ENCODE assay signal across 8 cellular contexts in genomic region chr10:70381491-70382421, GRCh38. TPM values are rescaled to one million over a fixed set of nuclear protein-coding genes. Genes with fewer than 3 reads are reported as not detected.
DNase-seq lines count a peak whose midpoint lies in the region; ATAC-seq, FAIRE-seq and TF ChIP-seq lines count a peak whose summit lies in the region.

No MANE protein-coding gene starts in this region.

- peaks cover 11% of the 10 kb centered on the region for H3K4me1 Mint-ChIP-seq in T-helper 17 cell

- no TSS peak for BruUV-seq in HepG2 (replicated peaks; lab: Mats Ljungman, UMichigan)

- H3K79me2 ChIP-seq in DND-41 (ENCODE audit: insufficient read depth, low read length) (peaks cover 54% of the 10 kb centered on the region), HepG2 (ENCODE audit: insufficient read depth, low read length) (no peaks in the 10 kb centered on the region)

- peak overlapping the region; percentile 99 for H2AFZ ChIP-seq in DND-41 (ENCODE audit: low read depth, low read length)
- peak overlapping the region; percentile 29 for H2AFZ ChIP-seq in HepG2 (ENCODE audit: low read length)

- H3K36me3 ChIP-seq in DND-41 (ENCODE audit: insufficient read depth, low read length) (peaks cover 11% of the 10 kb centered on the region), HepG2 (replicated peaks in 1 of 2; ENCODE audit: control insufficient read depth in 1 of 2, insufficient read depth in 2 of 2, low read length in 2 of 2) (no peaks in the 10 kb centered on the region)

- intact Hi-C loops in HepG2 (cut with micrococcal nuclease; ENCODE audit: unreplicated experiment): loop anchor here (2.0 to 5.0 kb wide), 3 partner anchors 21 to 159 kb away; no protein-coding TSS in a partner anchor

- ATAC-seq in DND-41 (ENCODE audit: insufficient read depth, low read depth) (peak; percentile 63), GM21447 (IDR thresholded peaks at IDR 0.05; ENCODE audit: unreplicated experiment) (peak; percentile 43), T-helper 17 cell (peak; percentile 47), HepG2 (peak; percentile 49)

- TF ChIP-seq RAD21 in HepG2 (CRISPR knock-in tag; IDR thresholded peaks at IDR 0.05): no peak

- H3K27me3 ChIP-seq in DND-41 (ENCODE audit: insufficient read depth, low read length, poor library complexity): no peaks in the 10 kb centered on the region
- H3K27me3 ChIP-seq in HepG2 (ENCODE audit: control insufficient read depth in 1 of 2, insufficient read depth in 2 of 2, low read length in 2 of 2): peaks cover 2 to 23% of the 10 kb centered on the region in 2 experiments; a peak in 3 of 5 replicates

- peak overlapping the region; percentile 91 for H3K4me3 Mint-ChIP-seq in T-helper 17 cell

- H3K9ac ChIP-seq in DND-41 (ENCODE audit: low read depth, low read length) (peak overlapping the region; percentile 84), HepG2 (ENCODE audit: insufficient read depth, low read depth, low read length) (peak overlapping the region; percentile 70)

- no peaks in the 10 kb centered on the region for H3K9me3 ChIP-seq in DND-41 (ENCODE audit: insufficient read depth, low read length, severe bottlenecking)
- no peaks in the 10 kb centered on the region for H3K9me3 ChIP-seq in T-helper 17 cell (ENCODE audit: control insufficient read depth, low read length, poor library complexity, severe bottlenecking)
- no peaks in the 10 kb centered on the region for H3K9me3 ChIP-seq in HepG2 (ENCODE audit: low read length)

- TF ChIP-seq POLR2A in HepG2 (IDR thresholded peaks at IDR 0.05; ENCODE audit: insufficient read depth in 1 of 2, low read depth in 2 of 2, low read length in 2 of 2): no peak

- TF ChIP-seq EP300 in HepG2 (IDR thresholded peaks at IDR 0.05; ENCODE audit: low read depth in 2 of 2, low read length in 2 of 2) (no peak), HepG2 (CRISPR knock-in tag; IDR thresholded peaks at IDR 0.05; ENCODE audit: borderline replicate concordance) (no peak)

- H3K27ac Mint-ChIP-seq in T-helper 17 cell: peak overlapping the region; percentile 47

- CTCF ChIA-PET in HepG2 (lab: Yijun Ruan, JAX; ENCODE audit: low intra/inter-chr PET ratio, low total read pairs): interaction anchor here (0.6 kb wide), 1 partner anchor 15 kb away, joined by 3 read pairs; no protein-coding TSS in a partner anchor

- POLR2A ChIA-PET in HepG2 (lab: Yijun Ruan, JAX): interaction anchor here (0.7 to 1.6 kb wide), 5 partner anchors 21 to 235 kb away, joined by 3 to 7 read pairs (median 4); partner anchors contain the start of genes EIF4EBP2 and TYSND1

- FAIRE-seq in HepG2 (lab: Jason Lieb, UNC): no peak

- peaks cover 7% of the 10 kb centered on the region for H3K27me3 Mint-ChIP-seq in T-helper 17 cell

- H3K27ac ChIP-seq in DND-41 (ENCODE audit: low read length) (peak overlapping the region; percentile 80), HepG2 (ENCODE audit: extremely low read length, insufficient read depth, low read length) (no peak overlapping the region)

- DNase-seq in DND-41: peak; percentile 74
- peak; percentile 32 for DNase-seq in HuH-7 (ENCODE audit: low spot score)
- peak in 1 of 3 donors; percentile 11 for DNase-seq in T-helper 17 cell
- peak; percentile 20 for DNase-seq in dedifferentiated amniotic fluid mesenchymal stem cell (ENCODE audit: extremely low spot score)
- DNase-seq in HepG2 (ENCODE audit: low spot score): no peak
- DNase-seq in stimulated activated CD8-positive, alpha-beta memory T cell treated with anti-CD3 and anti-CD28 coated beads, Interleukin-15, amount 100 ng/mL, for 24 hours (ENCODE audit: low read depth): peak; percentile 13
- no peak for DNase-seq in T1000 (lab: John Stamatoyannopoulos, UW)

- no peak for TF ChIP-seq CTCF in DND-41 (IDR thresholded peaks at IDR 0.05; ENCODE audit: borderline replicate concordance, extremely low read depth, low read length, poor library complexity, severe bottlenecking)
- no peak; the same call in 1 of the 2 replicates for TF ChIP-seq CTCF in HepG2 (CRISPR knock-in tag; IDR thresholded peaks at IDR 0.05)

- peaks cover 29% of the 10 kb centered on the region; the same call in 1 of the 2 replicates for H4K20me1 ChIP-seq in DND-41 (ENCODE audit: insufficient read depth, low read length)
- no peaks in the 10 kb centered on the region for H4K20me1 ChIP-seq in HepG2 (ENCODE audit: insufficient read depth, low read length)

- H3K4me1 ChIP-seq in DND-41 (ENCODE audit: insufficient read depth, low read length): peaks cover 29% of the 10 kb centered on the region
- H3K4me1 ChIP-seq in HepG2 (ENCODE audit: insufficient read depth, low read length): peaks cover 41% of the 10 kb centered on the region

- H3K36me3 Mint-ChIP-seq in T-helper 17 cell (ENCODE audit: low read depth): peaks cover 3% of the 10 kb centered on the region

- H3K4me2 ChIP-seq in DND-41 (ENCODE audit: insufficient read depth, low read length): peak overlapping the region; percentile 78
- H3K4me2 ChIP-seq in HepG2 (ENCODE audit: low read depth, low read length): peak overlapping the region; percentile 100

- 4% methylated on average over 10 of the region's 61 CpGs for WGBS in HepG2 (ENCODE audit: low lambda C conversion rate)

- in situ Hi-C loops in HepG2 (cut with HindIII; ENCODE audit: extremely low pct_ligation_motif_present, low pct_unique_long_range_greater_than_20kb): no loop called here

- H3K4me3 ChIP-seq in DND-41 (ENCODE audit: low read depth in 1 of 2, low read length in 2 of 2) (peak overlapping the region; percentile 70 to 94; a peak in 3 of 4 replicates), HepG2 (replicated peaks in 1 of 3; ENCODE audit: insufficient read depth in 1 of 3, low read depth in 2 of 3, low read length in 3 of 3) (peak overlapping the region; percentile 71 to 87 (median 75))

RNA-seq across cellular contexts. Expression of gene LRRC20, which starts 0.7 kb away (rescaled TPM):
- 1 to 10 TPM; 1.9 to 2.5 TPM for total RNA-seq in T-helper 17 cell
- total RNA-seq in HepG2 (2016; rRNA removed; fragmentation: Illumina TruSeq; extraction: Trizol): 37.5 and 38.6 TPM in 2 replicates
- total RNA-seq in HepG2 (2016; cell fraction: cytosol; rRNA removed; fragmentation: Illumina TruSeq; extraction: Trizol; ENCODE audit: low read depth): 7.5 and 7.6 TPM in 2 replicates
- total RNA-seq in HepG2 (2016; cell fraction: insoluble cytoplasmic fraction; rRNA removed; fragmentation: Illumina TruSeq; extraction: Trizol): 31.9 and 38.9 TPM in 2 replicates
- total RNA-seq in HepG2 (2016; cell fraction: membrane; rRNA removed; fragmentation: Illumina TruSeq; extraction: Trizol): 28.7 and 30.2 TPM in 2 replicates
- total RNA-seq in HepG2 (2016; cell fraction: nucleus; rRNA removed; fragmentation: Illumina TruSeq; extraction: Trizol): 21.0 and 21.2 TPM in 2 replicates
- polyA plus RNA-seq in HepG2 (2011; rRNA removed): 31.1 and 37.0 TPM in 2 replicates
- polyA plus RNA-seq in HepG2 (2011; cell fraction: cytosol; rRNA removed): 40.7 and 41.5 TPM in 2 replicates
- polyA plus RNA-seq in HepG2 (2011; cell fraction: nucleus; rRNA removed): 39.1 and 48.3 TPM in 2 replicates
- 20.8 and 26.7 TPM in 2 replicates for polyA plus RNA-seq in HepG2 (2012)
- polyA plus RNA-seq in HepG2 (2016; cell fraction: cytosol; fragmentation: Illumina TruSeq; extraction: Trizol; ENCODE audit: low read depth): 6.9 and 8.4 TPM in 2 replicates
- 39.8 and 43.5 TPM in 2 replicates for polyA plus RNA-seq in HepG2 (2016; cell fraction: insoluble cytoplasmic fraction; fragmentation: Illumina TruSeq; extraction: Trizol; ENCODE audit: low read depth)
- 24.8 and 26.5 TPM in 2 replicates for polyA plus RNA-seq in HepG2 (2016; cell fraction: membrane; fragmentation: Illumina TruSeq; extraction: Trizol; ENCODE audit: low read depth)
- polyA plus RNA-seq in HepG2 (2016; cell fraction: nucleus; fragmentation: Illumina TruSeq; extraction: Trizol; ENCODE audit: insufficient read depth, low read depth): 43.4 and 44.0 TPM in 2 replicates
- 8.9 and 35.0 TPM in 2 replicates for polyA minus RNA-seq in HepG2 (2011; rRNA and poly(A)+ RNA removed; ENCODE audit: low replicate concordance)
- 14.2 and 15.2 TPM in 2 replicates for polyA minus RNA-seq in HepG2 (2011; cell fraction: cytosol; rRNA and poly(A)+ RNA removed)
- polyA minus RNA-seq in HepG2 (2011; cell fraction: nucleus; rRNA and poly(A)+ RNA removed): 8.6 and 11.4 TPM in 2 replicates

RNA-seq across cellular contexts. Expression of gene EIF4EBP2, which starts 22.2 kb away (rescaled TPM):
- total RNA-seq in T-helper 17 cell: 10 to 100 TPM; 44.2 to 49.5 TPM
- total RNA-seq in HepG2 (2016; rRNA removed; fragmentation: Illumina TruSeq; extraction: Trizol): 22.0 and 38.0 TPM in 2 replicates
- total RNA-seq in HepG2 (2016; cell fraction: cytosol; rRNA removed; fragmentation: Illumina TruSeq; extraction: Trizol; ENCODE audit: low read depth): 17.2 and 19.6 TPM in 2 replicates
- 21.9 and 34.6 TPM in 2 replicates for total RNA-seq in HepG2 (2016; cell fraction: insoluble cytoplasmic fraction; rRNA removed; fragmentation: Illumina TruSeq; extraction: Trizol)
- total RNA-seq in HepG2 (2016; cell fraction: membrane; rRNA removed; fragmentation: Illumina TruSeq; extraction: Trizol): 61.0 and 70.2 TPM in 2 replicates
- total RNA-seq in HepG2 (2016; cell fraction: nucleus; rRNA removed; fragmentation: Illumina TruSeq; extraction: Trizol): 16.9 and 19.6 TPM in 2 replicates
- 15.2 and 16.9 TPM in 2 replicates for polyA plus RNA-seq in HepG2 (2011; rRNA removed)
- polyA plus RNA-seq in HepG2 (2011; cell fraction: cytosol; rRNA removed): 11.8 and 19.5 TPM in 2 replicates
- 6.5 and 9.6 TPM in 2 replicates for polyA plus RNA-seq in HepG2 (2011; cell fraction: nucleus; rRNA removed)
- 30.8 and 39.1 TPM in 2 replicates for polyA plus RNA-seq in HepG2 (2012)
- 64.7 and 66.1 TPM in 2 replicates for polyA plus RNA-seq in HepG2 (2016; cell fraction: cytosol; fragmentation: Illumina TruSeq; extraction: Trizol; ENCODE audit: low read depth)
- polyA plus RNA-seq in HepG2 (2016; cell fraction: insoluble cytoplasmic fraction; fragmentation: Illumina TruSeq; extraction: Trizol; ENCODE audit: low read depth): 46.1 and 53.1 TPM in 2 replicates
- 111 and 131 TPM in 2 replicates for polyA plus RNA-seq in HepG2 (2016; cell fraction: membrane; fragmentation: Illumina TruSeq; extraction: Trizol; ENCODE audit: low read depth)
- 25.2 TPM in 2 replicates for polyA plus RNA-seq in HepG2 (2016; cell fraction: nucleus; fragmentation: Illumina TruSeq; extraction: Trizol; ENCODE audit: insufficient read depth, low read depth)
- 19.1 and 27.4 TPM in 2 replicates for polyA minus RNA-seq in HepG2 (2011; rRNA and poly(A)+ RNA removed; ENCODE audit: low replicate concordance)
- 18.4 and 23.2 TPM in 2 replicates for polyA minus RNA-seq in HepG2 (2011; cell fraction: cytosol; rRNA and poly(A)+ RNA removed)
- 15.6 and 18.5 TPM in 2 replicates for polyA minus RNA-seq in HepG2 (2011; cell fraction: nucleus; rRNA and poly(A)+ RNA removed)

RNA-seq across cellular contexts. Expression of gene NODAL, which starts 59.7 kb away (rescaled TPM):
- total RNA-seq in T-helper 17 cell: not detected
- 0.24 TPM in 1 of 2 replicates, not detected in the other for total RNA-seq in HepG2 (2016; rRNA removed; fragmentation: Illumina TruSeq; extraction: Trizol)
- not detected in 2 replicates for total RNA-seq in HepG2 (2016; cell fraction: cytosol; rRNA removed; fragmentation: Illumina TruSeq; extraction: Trizol; ENCODE audit: low read depth)
- not detected in 2 replicates for total RNA-seq in HepG2 (2016; cell fraction: insoluble cytoplasmic fraction; rRNA removed; fragmentation: Illumina TruSeq; extraction: Trizol)
- 0.17 TPM in 1 of 2 replicates, not detected in the other for total RNA-seq in HepG2 (2016; cell fraction: membrane; rRNA removed; fragmentation: Illumina TruSeq; extraction: Trizol)
- total RNA-seq in HepG2 (2016; cell fraction: nucleus; rRNA removed; fragmentation: Illumina TruSeq; extraction: Trizol): not detected in 2 replicates
- polyA plus RNA-seq in HepG2 (2011; rRNA removed): not detected in 2 replicates
- polyA plus RNA-seq in HepG2 (2011; cell fraction: cytosol; rRNA removed): not detected in 2 replicates
- polyA plus RNA-seq in HepG2 (2011; cell fraction: nucleus; rRNA removed): not detected in 2 replicates
- polyA plus RNA-seq in HepG2 (2012): not detected in 2 replicates
- polyA plus RNA-seq in HepG2 (2016; cell fraction: cytosol; fragmentation: Illumina TruSeq; extraction: Trizol; ENCODE audit: low read depth): not detected in 2 replicates
- not detected in 2 replicates for polyA plus RNA-seq in HepG2 (2016; cell fraction: insoluble cytoplasmic fraction; fragmentation: Illumina TruSeq; extraction: Trizol; ENCODE audit: low read depth)
- not detected in 2 replicates for polyA plus RNA-seq in HepG2 (2016; cell fraction: membrane; fragmentation: Illumina TruSeq; extraction: Trizol; ENCODE audit: low read depth)
- polyA plus RNA-seq in HepG2 (2016; cell fraction: nucleus; fragmentation: Illumina TruSeq; extraction: Trizol; ENCODE audit: insufficient read depth, low read depth): not detected in 2 replicates
- polyA minus RNA-seq in HepG2 (2011; rRNA and poly(A)+ RNA removed; ENCODE audit: low replicate concordance): not detected in 2 replicates
- not detected in 2 replicates for polyA minus RNA-seq in HepG2 (2011; cell fraction: cytosol; rRNA and poly(A)+ RNA removed)
- not detected in 2 replicates for polyA minus RNA-seq in HepG2 (2011; cell fraction: nucleus; rRNA and poly(A)+ RNA removed)

Comparison
In these comparisons a context has a peak if more than half of its experiments do, and no peak if none do; other contexts are left out.
1. DNase-seq: peak in DND-41 (single experiment), HuH-7 (single experiment), dedifferentiated amniotic fluid mesenchymal stem cell (single experiment) and stimulated activated CD8-positive, alpha-beta memory T cell treated with anti-CD3 and anti-CD28 coated beads, Interleukin-15, amount 100 ng/mL, for 24 hours (single experiment); none in HepG2 (single experiment) and T1000 (single experiment).
2. Peak in every context shown above with its lines, with median percentiles within 50 percentile points of each other: ATAC-seq.